In genomic region chr19:15200575-15201364, GRCh38 we compare ENCODE assay signal across 8 cellular contexts. TPM values are rescaled to one million over a fixed set of nuclear protein-coding genes. Genes with fewer than 3 reads are reported as not detected.
DNase-seq lines count a peak whose midpoint lies in the region; ATAC-seq, FAIRE-seq and TF ChIP-seq lines count a peak whose summit lies in the region.

NOTCH3 (minus strand) TSS chr19:15200995; CDS start chr19:15200905, 90 bp downstream.

- peak within 1 kb of the TSS in 1 of 9 donors; percentile 51 for H3K27ac Mint-ChIP-seq in naive thymus-derived CD4-positive, alpha-beta T cell

- H3K27me3 ChIP-seq in A673 (replicated peaks; ENCODE audit: insufficient read depth, low read depth, low read length, poor library complexity), result no peaks in the 10 kb centered on the region
- H3K27me3 ChIP-seq in endothelial cell of umbilical vein (ENCODE audit: control insufficient read depth in 2 of 2, insufficient read depth in 2 of 2, low read length in 2 of 2), result peaks cover 21 to 24% of the 10 kb centered on the region in 2 experiments
- H3K27me3 ChIP-seq in naive thymus-derived CD4-positive, alpha-beta T cell (ENCODE audit: control insufficient read depth in 2 of 2, insufficient read depth in 2 of 2, low read length in 2 of 2), result peaks cover 2 to 15% of the 10 kb centered on the region in 2 donors

- peaks cover 0 to 6% (median 0%) of the 10 kb centered on the region in 11 donors for H3K9me3 Mint-ChIP-seq in naive thymus-derived CD4-positive, alpha-beta T cell

- peaks cover 49 to 63% (median 53%) of the 10 kb centered on the region in 5 donors for H3K27me3 Mint-ChIP-seq in naive thymus-derived CD4-positive, alpha-beta T cell

- dilution Hi-C loops in endothelial cell of umbilical vein (cut with MboI; ENCODE audit: extremely low pct_ligation_motif_present, low sequenced_read_pairs), result no loop called here

- peak within 1 kb of the TSS in 9 of 10 donors; percentile 52 to 81 (median 72) for H3K4me3 Mint-ChIP-seq in naive thymus-derived CD4-positive, alpha-beta T cell

- intact Hi-C loops in A673 (cut with micrococcal nuclease; ENCODE audit: unreplicated experiment), result no loop called here
- intact Hi-C loops in endothelial cell of umbilical vein (cut with micrococcal nuclease), result no loop called here
- intact Hi-C loops in naive thymus-derived CD4-positive, alpha-beta T cell (cut with micrococcal nuclease), result no loop called here

- no peak for TF ChIP-seq POLR2A in endothelial cell of umbilical vein (IDR thresholded peaks at IDR 0.05; ENCODE audit: low read depth, low read length)

- no peaks in the 10 kb centered on the region for H3K9me1 ChIP-seq in endothelial cell of umbilical vein (replicated peaks; ENCODE audit: control insufficient read depth, extremely low read depth, insufficient read depth, low read length)

- DNase-seq in A673 (ENCODE audit: low spot score) (no peak), endothelial cell of umbilical vein (ENCODE audit: low read depth, low spot score) (no peak), SHP77 treated with DMSO at 0.1 percent for 48 hours (lab: John Stamatoyannopoulos, UW) (no peak), NCI-H1694 (lab: John Stamatoyannopoulos, UW) (no peak)
- no peak for DNase-seq in naive thymus-derived CD4-positive, alpha-beta T cell

- POLR2A ChIA-PET in A673 (lab: Charles Lee; ENCODE audit: low non-redundant PET), result no interaction called here
- POLR2A ChIA-PET in endothelial cell of umbilical vein (lab: Charles Lee), result no interaction called here
- POLR2A ChIA-PET in naive thymus-derived CD4-positive, alpha-beta T cell (lab: Charles Lee), result no interaction called here

- FAIRE-seq in endothelial cell of umbilical vein (lab: Jason Lieb, UNC), result no peak

- H3K79me2 ChIP-seq in endothelial cell of umbilical vein (ENCODE audit: control insufficient read depth, insufficient read depth, low read length), result no peaks in the 10 kb centered on the region

- peaks cover 7% of the 10 kb centered on the region for H3K4me1 ChIP-seq in A673 (ENCODE audit: insufficient read depth, low read length, poor library complexity, severe bottlenecking)
- peaks cover 3% of the 10 kb centered on the region for H3K4me1 ChIP-seq in endothelial cell of umbilical vein (ENCODE audit: control insufficient read depth, extremely low read depth, insufficient read depth, low read length)
- no peaks in the 10 kb centered on the region for H3K4me1 ChIP-seq in naive thymus-derived CD4-positive, alpha-beta T cell (ENCODE audit: control insufficient read depth in 2 of 2, insufficient read depth in 2 of 2, low read length in 2 of 2)

- CTCF ChIA-PET in A673 (lab: Charles Lee) (no interaction called here), endothelial cell of umbilical vein (lab: Charles Lee) (interaction anchor here (0.6 to 1.3 kb wide), 3 partner anchors 25 to 355 kb away, joined by 3 to 5 read pairs (median 3); no protein-coding TSS in a partner anchor)
- CTCF ChIA-PET in naive thymus-derived CD4-positive, alpha-beta T cell (lab: Charles Lee), result no interaction called here

- H3K4me3 ChIP-seq in A673 (ENCODE audit: low read depth, low read length, poor library complexity, severe bottlenecking), result peak within 1 kb of the TSS; percentile 90
- H3K4me3 ChIP-seq in endothelial cell of umbilical vein (replicated peaks in 1 of 3; ENCODE audit: insufficient read depth in 1 of 3, low read depth in 1 of 3, low read length in 3 of 3), result peak within 1 kb of the TSS in 2 of 3 experiments; percentile 11 to 29
- H3K4me3 ChIP-seq in naive thymus-derived CD4-positive, alpha-beta T cell (ENCODE audit: low read length), result no peak within 1 kb of the TSS

- H3K36me3 ChIP-seq in A673 (ENCODE audit: insufficient read depth, low read length, poor library complexity, severe bottlenecking) (peaks cover 4% of the 10 kb centered on the region), KOPT-K1 (ENCODE audit: insufficient read depth, low read length) (no peaks in the 10 kb centered on the region), endothelial cell of umbilical vein (ENCODE audit: control insufficient read depth in 2 of 2, extremely low read depth in 1 of 2, insufficient read depth in 2 of 2, low read length in 2 of 2) (no peaks in the 10 kb centered on the region)
- H3K36me3 ChIP-seq in naive thymus-derived CD4-positive, alpha-beta T cell (ENCODE audit: control insufficient read depth in 2 of 3, insufficient read depth in 3 of 3, low read length in 3 of 3), result no peaks in the 10 kb centered on the region

- H3K4me1 Mint-ChIP-seq in naive thymus-derived CD4-positive, alpha-beta T cell, result peaks cover 4 to 33% (median 23%) of the 10 kb centered on the region in 7 donors

- H3K27ac ChIP-seq in A673 (ENCODE audit: low read depth, low read length, poor library complexity, severe bottlenecking) (peak within 1 kb of the TSS; percentile 73), KOPT-K1 (ENCODE audit: low read depth, low read length, poor library complexity, severe bottlenecking) (peak within 1 kb of the TSS; percentile 53), endothelial cell of umbilical vein (ENCODE audit: insufficient read depth, low read depth, low read length) (no peak within 1 kb of the TSS)
- no peak within 1 kb of the TSS for H3K27ac ChIP-seq in naive thymus-derived CD4-positive, alpha-beta T cell (ENCODE audit: low read depth, low read length)

- no peak for ATAC-seq in naive thymus-derived CD4-positive, alpha-beta T cell
- ATAC-seq in GM21360 (IDR thresholded peaks at IDR 0.05; ENCODE audit: unreplicated experiment) (no peak), GM21528 (IDR thresholded peaks at IDR 0.05; ENCODE audit: low FRiP score, unreplicated experiment) (no peak)

- TF ChIP-seq CTCF in A673 (conservative IDR thresholded peaks at IDR 0.05; ENCODE audit: low read depth, low read length) (no peak), endothelial cell of umbilical vein (IDR thresholded peaks at IDR 0.05; ENCODE audit: extremely low read depth in 1 of 2, insufficient read depth in 1 of 2, low read depth in 1 of 2, low read length in 2 of 2) (no peak)

- no peaks in the 10 kb centered on the region for H3K9me3 ChIP-seq in A673 (ENCODE audit: low read depth, low read length, poor library complexity, severe bottlenecking)
- no peaks in the 10 kb centered on the region for H3K9me3 ChIP-seq in KOPT-K1 (ENCODE audit: insufficient read depth, low read length, poor library complexity, severe bottlenecking)
- H3K9me3 ChIP-seq in endothelial cell of umbilical vein (replicated peaks; ENCODE audit: control insufficient read depth, insufficient read depth, low read length), result no peaks in the 10 kb centered on the region
- no peaks in the 10 kb centered on the region for H3K9me3 ChIP-seq in naive thymus-derived CD4-positive, alpha-beta T cell (ENCODE audit: control insufficient read depth in 2 of 3, low read length in 3 of 3)

- BruUV-seq in A673 (replicated peaks; lab: Mats Ljungman, UMichigan) (no TSS peak), endothelial cell of umbilical vein (replicated peaks; lab: Mats Ljungman, UMichigan) (no TSS peak)

- H3K36me3 Mint-ChIP-seq in naive thymus-derived CD4-positive, alpha-beta T cell, result peaks cover 0 to 6% (median 3%) of the 10 kb centered on the region in 5 donors

- H4K20me1 ChIP-seq in endothelial cell of umbilical vein (replicated peaks; ENCODE audit: control insufficient read depth, extremely low read depth, insufficient read depth, low read length), result no peaks in the 10 kb centered on the region

- no peak within 1 kb of the TSS for H3K9ac ChIP-seq in endothelial cell of umbilical vein (replicated peaks; ENCODE audit: extremely low read depth, insufficient read depth, low read length)

- peak within 1 kb of the TSS; percentile 24 for H3K4me2 ChIP-seq in endothelial cell of umbilical vein (ENCODE audit: insufficient read depth, low read length)

- no peak within 1 kb of the TSS for H2AFZ ChIP-seq in endothelial cell of umbilical vein (ENCODE audit: low read depth, low read length)

TF ChIP-seq in endothelial cell of umbilical vein, 7 proteins besides CTCF, POLR2A, EP300 and RAD21:
- TF ChIP-seq JUN (IDR thresholded peaks at IDR 0.05; ENCODE audit: borderline replicate concordance, insufficient read depth, insufficient read length, low read depth), result no peak
- TF ChIP-seq FOS (IDR thresholded peaks at IDR 0.05; ENCODE audit: borderline replicate concordance, insufficient read depth, low read length), result no peak
- peak; percentile 79 for TF ChIP-seq EZH2 (IDR thresholded peaks at IDR 0.05; ENCODE audit: borderline replicate concordance, low read depth, low read length, severe bottlenecking)
- no peak for TF ChIP-seq GATA2 (IDR thresholded peaks at IDR 0.05; ENCODE audit: insufficient read depth, insufficient read length, low read depth, low read length)

RNA-seq across cellular contexts. Expression of gene NOTCH3, which starts in this region (rescaled TPM):
- total RNA-seq in A673 (2021) (19.7 and 41.9 TPM in 2 replicates), endothelial cell of umbilical vein (1.2 and 1.5 TPM in 2 replicates)
- 0.63 and 0.67 TPM in 2 replicates for polyA plus RNA-seq in endothelial cell of umbilical vein
- 0.39 and 0.54 TPM in 2 replicates for polyA plus RNA-seq in endothelial cell of umbilical vein (2011; cell fraction: cytosol; rRNA removed)
- 0.65 and 0.97 TPM in 2 replicates for polyA plus RNA-seq in endothelial cell of umbilical vein (2011; cell fraction: nucleus; rRNA removed)
- 1.0 and 2.5 TPM in 2 replicates for polyA plus RNA-seq in endothelial cell of umbilical vein (2012)
- polyA minus RNA-seq in endothelial cell of umbilical vein, result 1.6 and 2.0 TPM in 2 replicates
- polyA minus RNA-seq in endothelial cell of umbilical vein (2011; cell fraction: cytosol; rRNA and poly(A)+ RNA removed), result 0.61 TPM
- 0.67 and 2.1 TPM in 2 replicates for polyA minus RNA-seq in endothelial cell of umbilical vein (2011; cell fraction: nucleus; rRNA and poly(A)+ RNA removed)
- under 1 TPM in 4 of 5 experiments, not detected in 1; 0.19 to 0.80 (median 0.30) TPM for total RNA-seq in naive thymus-derived CD4-positive, alpha-beta T cell
- not detected for polyA plus RNA-seq in naive thymus-derived CD4-positive, alpha-beta T cell

Comparison
In these comparisons a context has a peak if more than half of its experiments do, and no peak if none do; other contexts are left out.
1. H3K27ac ChIP-seq: peak in A673 (single experiment) and KOPT-K1 (single experiment); none in endothelial cell of umbilical vein (single experiment) and naive thymus-derived CD4-positive, alpha-beta T cell (single experiment).